ENCODE assay signal across 13 cellular contexts in the genomic region with DNA sequence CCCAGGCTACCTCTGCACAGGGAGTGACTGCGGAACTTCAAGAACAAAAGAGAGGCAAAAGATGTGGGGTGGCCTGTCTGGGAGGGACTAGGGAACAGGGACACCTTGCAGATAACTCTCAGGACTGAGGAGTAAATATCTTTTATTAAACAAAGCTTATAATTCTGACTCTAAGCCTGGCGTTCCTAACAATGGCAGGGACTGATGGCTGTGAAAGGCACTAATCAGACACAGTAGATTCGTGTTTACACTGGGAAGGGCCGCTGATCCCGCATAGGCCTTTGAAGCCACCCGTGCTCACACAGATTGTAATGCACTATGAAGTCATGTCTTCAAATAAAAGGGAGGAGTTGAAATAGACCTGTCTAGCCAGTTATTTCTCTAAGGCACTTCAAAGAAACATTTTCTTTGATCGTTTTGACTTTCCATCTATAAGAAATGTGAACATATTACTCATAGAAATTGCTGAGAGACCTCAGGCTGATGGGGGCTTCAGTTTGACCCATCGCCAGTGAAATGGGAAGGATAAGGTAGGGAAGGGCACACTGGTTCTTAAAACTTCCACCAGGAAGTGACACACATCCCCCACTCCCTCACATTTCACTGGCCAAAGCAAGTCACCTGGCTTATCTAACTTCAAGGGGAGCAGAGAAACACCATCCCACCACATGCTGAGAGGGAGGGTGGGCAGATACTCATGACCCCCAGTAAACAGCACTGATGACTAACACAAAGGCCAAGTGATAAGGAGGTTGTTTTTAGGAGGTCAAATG.
DNase-seq lines count a peak whose midpoint lies in the region; ATAC-seq and TF ChIP-seq lines count a peak whose summit lies in the region.
"Had no signal": no experiment of that assay in that cellular context is flagged by ENCODE, and none has a peak within 500 bp of the region (broad histone marks: within the 10 kb centered on the region; RNA-seq: fewer than 3 reads in every experiment).

No MANE protein-coding gene starts in this region.

- H3K4me1 Mint-ChIP-seq in endodermal cell: peaks cover 75% of the 10 kb centered on the region

- H3K23ac ChIP-seq in neuronal stem cell (ENCODE audit: low read depth, low read length, poor library complexity): no peak overlapping the region

- H3K27me3 ChIP-seq in Loucy (ENCODE audit: insufficient read depth, low read length, poor library complexity, severe bottlenecking) (no peaks in the 10 kb centered on the region), endodermal cell (ENCODE audit: control insufficient read depth, insufficient read depth, low read length, poor library complexity, severe bottlenecking) (no peaks in the 10 kb centered on the region), neuronal stem cell (ENCODE audit: control insufficient read depth in 3 of 3, insufficient read depth in 3 of 3, low read depth in 1 of 3, low read length in 3 of 3) (no peaks in the 10 kb centered on the region)

- H4K8ac ChIP-seq in neuronal stem cell (ENCODE audit: low read depth, low read length): no peak overlapping the region

- H2AFZ ChIP-seq in Loucy (ENCODE audit: low read length): peak overlapping the region; percentile 37
- H2AFZ ChIP-seq in neuronal stem cell (ENCODE audit: low read length): peak overlapping the region; percentile 64

- H3K9me3 ChIP-seq in Loucy (ENCODE audit: insufficient read depth, low read depth, low read length): no peaks in the 10 kb centered on the region
- no peaks in the 10 kb centered on the region for H3K9me3 ChIP-seq in endodermal cell (ENCODE audit: control insufficient read depth, low read length)
- H3K9me3 ChIP-seq in neuronal stem cell (replicated peaks in 1 of 2; ENCODE audit: control insufficient read depth in 2 of 2, insufficient read depth in 1 of 2, low read depth in 1 of 2, low read length in 2 of 2): no peaks in the 10 kb centered on the region

- H2BK15ac ChIP-seq in neuronal stem cell (ENCODE audit: low read length): no peak overlapping the region

- H3F3A ChIP-seq in Loucy (ENCODE audit: low read depth): no peaks in the 10 kb centered on the region

- H3K18ac ChIP-seq in neuronal stem cell (ENCODE audit: low read length): no peak overlapping the region

- no peak overlapping the region for H4K91ac ChIP-seq in neuronal stem cell (ENCODE audit: low read depth, low read length, poor library complexity)

- no peaks in the 10 kb centered on the region for H4K20me1 ChIP-seq in Loucy (ENCODE audit: insufficient read depth, low read length, poor library complexity, severe bottlenecking)

- no peak overlapping the region for H2BK120ac ChIP-seq in neuronal stem cell (ENCODE audit: low read depth, low read length)

- TF ChIP-seq CTCF in Loucy (conservative IDR thresholded peaks at IDR 0.05; ENCODE audit: low read length) (no peak), endodermal cell (conservative IDR thresholded peaks at IDR 0.05) (no peak)

- H3K27me3 Mint-ChIP-seq in endodermal cell (ENCODE audit: insufficient read depth): no peaks in the 10 kb centered on the region

- H3K14ac ChIP-seq in neuronal stem cell (ENCODE audit: low read length): no peak overlapping the region

- peak overlapping the region; percentile 4 for H3K27ac ChIP-seq in endodermal cell (ENCODE audit: low read depth, low read length)
- H3K27ac ChIP-seq in neuronal stem cell (replicated peaks; ENCODE audit: low read length): no peak overlapping the region

- H2BK5ac ChIP-seq in neuronal stem cell (ENCODE audit: low read length): no peak overlapping the region

- H3K36me3 Mint-ChIP-seq in endodermal cell (ENCODE audit: low read depth): peaks cover 36% of the 10 kb centered on the region

- H3K36me3 ChIP-seq in Loucy (ENCODE audit: insufficient read depth, low read length): no peaks in the 10 kb centered on the region
- peaks cover 43% of the 10 kb centered on the region for H3K36me3 ChIP-seq in endodermal cell (ENCODE audit: control insufficient read depth, insufficient read depth, low read length)
- H3K36me3 ChIP-seq in neuronal stem cell (replicated peaks in 1 of 2; ENCODE audit: control insufficient read depth in 2 of 2, insufficient read depth in 2 of 2, low read length in 2 of 2): no peaks in the 10 kb centered on the region

- H3K79me2 ChIP-seq in Loucy (ENCODE audit: insufficient read depth, low read length): no peaks in the 10 kb centered on the region

- H3K9me2 ChIP-seq in Loucy (replicated peaks; ENCODE audit: low read depth, low read length): no peaks in the 10 kb centered on the region

- WGBS in endodermal cell (ENCODE audit: insufficient coverage in 1 of 2, insufficient read length in 1 of 2), 2 experiments: 34 to 61% methylated on average over 6 to 8 of the region's 8 CpGs
- no CpG with 5 or more reads among the region's 8 CpGs for WGBS in neuronal stem cell (ENCODE audit: extremely low coverage in 2 of 2, insufficient read length in 2 of 2, insufficient replicate concordance in 1 of 2), 2 donors

- H3K4me2 ChIP-seq in Loucy (ENCODE audit: low read depth, low read length, poor library complexity, severe bottlenecking): no peak overlapping the region
- H3K4me2 ChIP-seq in neuronal stem cell (ENCODE audit: insufficient read depth, low read length, poor library complexity, severe bottlenecking): no peak overlapping the region

- no peak overlapping the region for H2AK5ac ChIP-seq in neuronal stem cell (ENCODE audit: low read depth, low read length)

- no peak overlapping the region for H3K4me3 ChIP-seq in Loucy (ENCODE audit: low read length, poor library complexity, severe bottlenecking)
- H3K4me3 ChIP-seq in endodermal cell (ENCODE audit: low read length): no peak overlapping the region
- H3K4me3 ChIP-seq in neuronal stem cell (ENCODE audit: low read length in 2 of 2): no peak overlapping the region

- H3K4ac ChIP-seq in neuronal stem cell (ENCODE audit: low read length): no peak overlapping the region

- no peak for ATAC-seq in HG03139 (IDR thresholded peaks at IDR 0.05; ENCODE audit: unreplicated experiment)
- ATAC-seq: activated CD8-positive, alpha-beta T cell treated with anti-CD3 and anti-CD28 coated beads, Interleukin-2, amount 10 ng/mL, durations not matched to agents 7 days and 5 days had no signal

- no peaks in the 10 kb centered on the region for H3K79me1 ChIP-seq in neuronal stem cell (ENCODE audit: low read depth, low read length)

- H3K9ac ChIP-seq in Loucy (ENCODE audit: low read depth, low read length, poor library complexity, severe bottlenecking): no peak overlapping the region
- no peak overlapping the region for H3K9ac ChIP-seq in endodermal cell (ENCODE audit: extremely low read depth, low read length, poor library complexity, severe bottlenecking)
- H3K9ac ChIP-seq in neuronal stem cell (ENCODE audit: low read depth, low read length, poor library complexity): no peak overlapping the region

- peak overlapping the region; percentile 40 for H3K27ac Mint-ChIP-seq in endodermal cell
- H3K27ac Mint-ChIP-seq: activated CD8-positive, alpha-beta T cell treated with anti-CD3 and anti-CD28 coated beads, Interleukin-2, amount 10 ng/mL, durations not matched to agents 7 days and 5 days; T-helper 1 cell treated with Interleukin-12 subunit alpha and Interleukin-12 subunit beta and Interleukin-4 antibody, amounts not matched to agents 30 μg/mL and 1 μg/mL, for 36 hours had no signal

- no peaks in the 10 kb centered on the region for H3K9me3 Mint-ChIP-seq in endodermal cell
- H3K9me3 Mint-ChIP-seq: T-helper 1 cell treated with Interleukin-12 subunit alpha and Interleukin-12 subunit beta and Interleukin-4 antibody, amounts not matched to agents 30 μg/mL and 1 μg/mL, for 36 hours had no signal

- no peaks in the 10 kb centered on the region for H3K4me1 ChIP-seq in Loucy (ENCODE audit: insufficient read depth, low read length, poor library complexity, severe bottlenecking)
- H3K4me1 ChIP-seq in endodermal cell (ENCODE audit: control insufficient read depth, insufficient read depth, low read length): peaks cover 32% of the 10 kb centered on the region
- H3K4me1 ChIP-seq in neuronal stem cell (ENCODE audit: control insufficient read depth in 2 of 2, insufficient read depth in 1 of 2, low read depth in 1 of 2, low read length in 2 of 2): peaks cover 0 to 7% of the 10 kb centered on the region in 2 donors

- peak; percentile 27 for DNase-seq in DMS153 treated with DMSO at 0.1 percent for 48 hours (lab: John Stamatoyannopoulos, UW; ENCODE audit: unreplicated experiment)
- peak; percentile 87 for DNase-seq in endodermal cell
- DNase-seq in neuronal stem cell (ENCODE audit: low spot score): no peak
- DNase-seq in NCI-H187 (lab: John Stamatoyannopoulos, UW): no peak
- no peak for DNase-seq in inferior parietal cortex (ENCODE audit: extremely low spot score)
- DNase-seq in OCI-M2 (lab: John Stamatoyannopoulos, UW; ENCODE audit: unreplicated experiment): no peak
- DNase-seq: activated CD8-positive, alpha-beta T cell treated with anti-CD3 and anti-CD28 coated beads, Interleukin-2, amount 10 ng/mL, durations not matched to agents 7 days and 5 days; activated naive CD4-positive, alpha-beta T cell treated with Interleukin-2 at 50 U/mL for 16 hours; foreskin fibroblast; stimulated activated naive CD4-positive, alpha-beta T cell treated with Interleukin-2 at 50 U/mL for 16 hours had no signal

- H2BK12ac ChIP-seq in neuronal stem cell (ENCODE audit: low read length): no peak overlapping the region

- H3K4me3 Mint-ChIP-seq in endodermal cell: no peak overlapping the region
- H3K4me3 Mint-ChIP-seq: activated CD8-positive, alpha-beta T cell treated with anti-CD3 and anti-CD28 coated beads, Interleukin-2, amount 10 ng/mL, durations not matched to agents 7 days and 5 days; T-helper 1 cell treated with Interleukin-12 subunit alpha and Interleukin-12 subunit beta and Interleukin-4 antibody, amounts not matched to agents 30 μg/mL and 1 μg/mL, for 36 hours had no signal

Comparison
In these comparisons a context has a peak if more than half of its experiments do, and no peak if none do; other contexts are left out.
1. DNase-seq: peak in DMS153 treated with DMSO at 0.1 percent for 48 hours (single experiment) and endodermal cell (single experiment); none in neuronal stem cell (single experiment), NCI-H187 (0 of 2), inferior parietal cortex (single experiment) and OCI-M2 (single experiment).